1 cellular context compared by ENCODE assay signal in the genomic region with DNA sequence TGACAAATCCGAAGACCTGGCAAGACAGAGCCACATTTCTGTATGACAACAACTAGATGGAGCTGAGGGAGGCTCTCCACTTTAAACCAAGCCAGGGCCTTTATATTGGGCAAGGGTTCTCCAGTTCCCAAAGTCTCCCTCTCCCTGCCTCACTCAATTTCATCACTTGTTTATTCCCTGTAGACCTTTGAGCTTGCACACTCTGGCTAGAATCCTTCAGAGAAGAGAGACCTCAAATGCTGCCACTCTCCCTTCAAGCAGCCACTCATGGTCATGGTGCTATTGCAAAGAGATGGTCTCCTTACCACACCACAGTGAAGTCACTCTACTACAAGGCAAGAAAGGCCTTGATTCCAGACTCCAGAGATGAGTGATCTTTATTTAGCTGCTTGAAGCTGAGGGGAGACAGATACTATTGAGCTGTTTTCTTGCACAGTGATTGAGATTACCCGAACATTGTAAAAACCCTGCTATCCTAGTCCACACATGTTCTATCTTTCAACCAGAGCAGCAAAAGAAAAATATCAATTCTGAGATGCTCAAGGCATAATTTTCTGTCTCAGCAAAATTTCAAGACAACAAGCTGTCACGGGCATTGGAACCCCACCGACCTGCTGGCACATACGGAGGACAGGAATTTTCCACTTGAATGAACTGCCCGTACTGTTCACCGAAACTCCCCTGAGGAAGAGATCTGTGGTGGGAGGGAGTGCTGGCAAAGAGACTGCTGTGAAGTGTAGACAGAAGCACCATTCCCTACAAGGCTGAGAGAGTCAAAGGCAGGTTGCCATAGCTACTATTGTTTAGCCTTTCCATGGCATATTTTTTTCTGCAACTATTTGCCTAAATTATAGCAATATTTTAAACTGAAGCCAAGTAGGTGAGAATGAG.
TF ChIP-seq lines count a peak whose summit lies in the region.

No MANE protein-coding gene starts in this region.

TF ChIP-seq in GM23338, 12 proteins besides CTCF, POLR2A, EP300 and RAD21 (continued from another document):
- TF ChIP-seq, protein P1, sequence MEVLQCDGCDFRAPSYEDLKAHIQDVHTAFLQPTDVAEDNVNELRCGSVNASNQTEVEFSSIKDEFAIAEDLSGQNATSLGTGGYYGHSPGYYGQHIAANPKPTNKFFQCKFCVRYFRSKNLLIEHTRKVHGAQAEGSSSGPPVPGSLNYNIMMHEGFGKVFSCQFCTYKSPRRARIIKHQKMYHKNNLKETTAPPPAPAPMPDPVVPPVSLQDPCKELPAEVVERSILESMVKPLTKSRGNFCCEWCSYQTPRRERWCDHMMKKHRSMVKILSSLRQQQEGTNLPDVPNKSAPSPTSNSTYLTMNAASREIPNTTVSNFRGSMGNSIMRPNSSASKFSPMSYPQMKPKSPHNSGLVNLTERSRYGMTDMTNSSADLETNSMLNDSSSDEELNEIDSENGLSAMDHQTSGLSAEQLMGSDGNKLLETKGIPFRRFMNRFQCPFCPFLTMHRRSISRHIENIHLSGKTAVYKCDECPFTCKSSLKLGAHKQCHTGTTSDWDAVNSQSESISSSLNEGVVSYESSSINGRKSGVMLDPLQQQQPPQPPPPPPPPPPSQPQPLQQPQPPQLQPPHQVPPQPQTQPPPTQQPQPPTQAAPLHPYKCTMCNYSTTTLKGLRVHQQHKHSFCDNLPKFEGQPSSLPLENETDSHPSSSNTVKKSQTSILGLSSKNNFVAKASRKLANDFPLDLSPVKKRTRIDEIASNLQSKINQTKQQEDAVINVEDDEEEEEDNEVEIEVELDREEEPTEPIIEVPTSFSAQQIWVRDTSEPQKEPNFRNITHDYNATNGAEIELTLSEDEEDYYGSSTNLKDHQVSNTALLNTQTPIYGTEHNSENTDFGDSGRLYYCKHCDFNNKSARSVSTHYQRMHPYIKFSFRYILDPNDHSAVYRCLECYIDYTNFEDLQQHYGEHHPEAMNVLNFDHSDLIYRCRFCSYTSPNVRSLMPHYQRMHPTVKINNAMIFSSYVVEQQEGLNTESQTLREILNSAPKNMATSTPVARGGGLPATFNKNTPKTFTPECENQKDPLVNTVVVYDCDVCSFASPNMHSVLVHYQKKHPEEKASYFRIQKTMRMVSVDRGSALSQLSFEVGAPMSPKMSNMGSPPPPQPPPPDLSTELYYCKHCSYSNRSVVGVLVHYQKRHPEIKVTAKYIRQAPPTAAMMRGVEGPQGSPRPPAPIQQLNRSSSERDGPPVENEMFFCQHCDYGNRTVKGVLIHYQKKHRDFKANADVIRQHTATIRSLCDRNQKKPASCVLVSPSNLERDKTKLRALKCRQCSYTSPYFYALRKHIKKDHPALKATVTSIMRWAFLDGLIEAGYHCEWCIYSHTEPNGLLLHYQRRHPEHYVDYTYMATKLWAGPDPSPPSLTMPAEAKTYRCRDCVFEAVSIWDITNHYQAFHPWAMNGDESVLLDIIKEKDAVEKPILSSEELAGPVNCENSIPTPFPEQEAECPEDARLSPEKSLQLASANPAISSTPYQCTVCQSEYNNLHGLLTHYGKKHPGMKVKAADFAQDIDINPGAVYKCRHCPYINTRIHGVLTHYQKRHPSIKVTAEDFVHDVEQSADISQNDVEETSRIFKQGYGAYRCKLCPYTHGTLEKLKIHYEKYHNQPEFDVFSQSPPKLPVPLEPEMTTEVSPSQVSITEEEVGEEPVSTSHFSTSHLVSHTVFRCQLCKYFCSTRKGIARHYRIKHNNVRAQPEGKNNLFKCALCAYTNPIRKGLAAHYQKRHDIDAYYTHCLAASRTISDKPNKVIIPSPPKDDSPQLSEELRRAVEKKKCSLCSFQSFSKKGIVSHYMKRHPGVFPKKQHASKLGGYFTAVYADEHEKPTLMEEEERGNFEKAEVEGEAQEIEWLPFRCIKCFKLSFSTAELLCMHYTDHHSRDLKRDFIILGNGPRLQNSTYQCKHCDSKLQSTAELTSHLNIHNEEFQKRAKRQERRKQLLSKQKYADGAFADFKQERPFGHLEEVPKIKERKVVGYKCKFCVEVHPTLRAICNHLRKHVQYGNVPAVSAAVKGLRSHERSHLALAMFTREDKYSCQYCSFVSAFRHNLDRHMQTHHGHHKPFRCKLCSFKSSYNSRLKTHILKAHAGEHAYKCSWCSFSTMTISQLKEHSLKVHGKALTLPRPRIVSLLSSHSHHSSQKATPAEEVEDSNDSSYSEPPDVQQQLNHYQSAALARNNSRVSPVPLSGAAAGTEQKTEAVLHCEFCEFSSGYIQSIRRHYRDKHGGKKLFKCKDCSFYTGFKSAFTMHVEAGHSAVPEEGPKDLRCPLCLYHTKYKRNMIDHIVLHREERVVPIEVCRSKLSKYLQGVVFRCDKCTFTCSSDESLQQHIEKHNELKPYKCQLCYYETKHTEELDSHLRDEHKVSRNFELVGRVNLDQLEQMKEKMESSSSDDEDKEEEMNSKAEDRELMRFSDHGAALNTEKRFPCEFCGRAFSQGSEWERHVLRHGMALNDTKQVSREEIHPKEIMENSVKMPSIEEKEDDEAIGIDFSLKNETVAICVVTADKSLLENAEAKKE (CRISPR knock-in tag; IDR thresholded peaks at IDR 0.05): no peak
- TF ChIP-seq POLR2AphosphoS5 (IDR thresholded peaks at IDR 0.05; ENCODE audit: low read depth): no peak
